Comparison of ENCODE assay signal across 13 cellular contexts in genomic region chr5:36502608-36503007, GRCh38.
A peak's percentile ranks its signal among the peaks of the same experiment; 100 is the strongest.
DNase-seq lines count a peak whose midpoint lies in the region; ATAC-seq and TF ChIP-seq lines count a peak whose summit lies in the region.
"Had no signal": no experiment of that assay in that cellular context is flagged by ENCODE, and none has a peak within 500 bp of the region (broad histone marks: within the 10 kb centered on the region; RNA-seq: fewer than 3 reads in every experiment).

No MANE protein-coding gene starts in this region.

- ATAC-seq in upper lobe of right lung = peak; percentile 55
- no peak for ATAC-seq in Right ventricle myocardium inferior

- no peak for TF ChIP-seq POLR2A in transverse colon (IDR thresholded peaks at IDR 0.05)

- H3K9me3 ChIP-seq in upper lobe of right lung (no peaks in the 10 kb centered on the region), transverse colon (no peaks in the 10 kb centered on the region)

- peak; percentile 17 for DNase-seq in DMS53 (lab: John Stamatoyannopoulos, UW)
- DNase-seq in DMS53 treated with DMSO at 0.1 percent for 48 hours (lab: John Stamatoyannopoulos, UW; ENCODE audit: unreplicated experiment) = no peak
- peak; percentile 71 for DNase-seq in T1000 (lab: John Stamatoyannopoulos, UW)
- DNase-seq in foreskin melanocyte = peak; percentile 89
- DNase-seq in upper lobe of right lung = no peak
- DNase-seq in transverse colon = no peak
- no peak for DNase-seq in NCI-H2171 treated with DMSO at 0.1 percent for 48 hours (lab: John Stamatoyannopoulos, UW)
- no peak for DNase-seq in Right ventricle myocardium inferior (ENCODE audit: missing footprints)
- DNase-seq: NCI-H69; stimulated activated CD8-positive, alpha-beta memory T cell treated with anti-CD3 and anti-CD28 coated beads, Interleukin-4, amount 100 ng/mL, for 48 hours; T-helper 2 cell had no signal

- H3K36me3 ChIP-seq in upper lobe of right lung (no peaks in the 10 kb centered on the region), transverse colon (no peaks in the 10 kb centered on the region)

- no peak overlapping the region for H3K4me3 ChIP-seq in upper lobe of right lung
- H3K4me3 ChIP-seq in transverse colon = no peak overlapping the region
- H3K4me3 ChIP-seq: skin epidermis had no signal

- H3K27me3 ChIP-seq in upper lobe of right lung (no peaks in the 10 kb centered on the region), transverse colon (no peaks in the 10 kb centered on the region)

- no peak for TF ChIP-seq CTCF in upper lobe of right lung (IDR thresholded peaks at IDR 0.05)
- no peak for TF ChIP-seq CTCF in transverse colon (IDR thresholded peaks at IDR 0.05)

- intact Hi-C loops in upper lobe of right lung (cut with DNase I) (loop anchor here (10.0 kb wide), 1 partner anchor 88 kb away; no protein-coding TSS in a partner anchor), transverse colon (cut with DNase I; ENCODE audit: low total_unique reads) (no loop called here), Right ventricle myocardium inferior (cut with DNase I) (no loop called here)

- TF ChIP-seq EP300 in transverse colon (IDR thresholded peaks at IDR 0.05; ENCODE audit: low read depth) = no peak

- peaks cover 8% of the 10 kb centered on the region for H3K4me1 ChIP-seq in upper lobe of right lung
- no peaks in the 10 kb centered on the region for H3K4me1 ChIP-seq in transverse colon

- H3K27ac ChIP-seq in upper lobe of right lung (no peak overlapping the region), transverse colon (no peak overlapping the region)
- H3K27ac ChIP-seq: 22Rv1 had no signal

- in situ Hi-C loops in transverse colon (cut with MboI; ENCODE audit: low pct_ligation_motif_present in 1 of 4, low pct_unique_long_range_greater_than_20kb in 1 of 4, low sequenced_read_pairs in 3 of 4) = loop anchor here in 2 of 4 donors (5.0 to 10.0 kb wide), 2 partner anchors 85 to 88 kb away; no protein-coding TSS in a partner anchor

- WGBS in transverse colon (ENCODE audit: low coverage in 1 of 2), 2 donors = 52 to 100% methylated on average over 2 to 6 of the region's 6 CpGs

Comparison
In these comparisons a context has a peak if more than half of its experiments do, and no peak if none do; other contexts are left out.
1. DNase-seq: peak in DMS53 (single experiment), T1000 (single experiment) and foreskin melanocyte (single experiment); none in DMS53 treated with DMSO at 0.1 percent for 48 hours (single experiment), upper lobe of right lung (single experiment), transverse colon (single experiment), NCI-H2171 treated with DMSO at 0.1 percent for 48 hours (single experiment) and Right ventricle myocardium inferior (single experiment).